In the genomic region with DNA sequence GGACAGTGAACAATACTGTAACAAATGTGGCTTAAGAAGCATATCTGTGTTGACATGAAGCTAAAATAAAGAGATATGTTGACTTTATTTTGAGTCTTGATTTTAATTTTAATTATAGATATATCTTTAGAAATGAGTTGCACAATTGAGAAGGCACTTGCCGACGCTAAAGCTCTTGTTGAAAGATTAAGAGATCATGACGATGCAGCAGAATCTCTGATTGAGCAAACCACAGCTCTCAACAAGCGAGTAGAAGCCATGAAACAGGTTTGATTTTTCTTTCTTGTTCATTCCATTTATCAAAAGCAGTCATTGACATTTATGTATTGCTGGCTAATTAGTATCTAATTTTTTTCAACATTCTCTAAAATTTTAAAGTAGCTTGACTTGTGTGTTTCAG, we compare ENCODE assay signal across 31 cellular contexts. TPM values are rescaled to one million over a fixed set of nuclear protein-coding genes. Genes with fewer than 3 reads are reported as not detected.
DNase-seq lines count a peak whose midpoint lies in the region; ATAC-seq and TF ChIP-seq lines count a peak whose summit lies in the region.
"Had no signal": no experiment of that assay in that cellular context is flagged by ENCODE, and none has a peak within 500 bp of the region (broad histone marks: within the 10 kb centered on the region; RNA-seq: fewer than 3 reads in every experiment).

No MANE protein-coding gene starts in this region.

- H3K4me1 ChIP-seq in hepatocyte (ENCODE audit: insufficient read depth): no peaks in the 10 kb centered on the region
- peaks cover 0 to 11% (median 0%) of the 10 kb centered on the region in 3 donors for H3K4me1 ChIP-seq in gastroesophageal sphincter
- H3K4me1 ChIP-seq: A549, colonic mucosa, prostate gland had no signal

- DNase-seq in activated naive CD8-positive, alpha-beta T cell treated with anti-CD3 and anti-CD28 coated beads for 36 hours: no peak
- peak; percentile 55 for DNase-seq in amniotic epithelial cell (ENCODE audit: low read depth)
- no peak for DNase-seq in naive thymus-derived CD8-positive, alpha-beta T cell
- DNase-seq in hepatocyte (ENCODE audit: low spot score): no peak
- DNase-seq in NCI-H774 (lab: John Stamatoyannopoulos, UW): no peak
- DNase-seq in A172 (ENCODE audit: low spot score): no peak
- DNase-seq: activated CD4-positive, alpha-beta T cell treated with anti-CD3 and anti-CD28 coated beads for 1 hour; activated CD8-positive, alpha-beta memory T cell treated with anti-CD3 and anti-CD28 coated beads, Interleukin-2, amount 50 U/mL, for 48 hours; activated CD8-positive, alpha-beta T cell treated with anti-CD3 and anti-CD28 coated beads for 36 hours; activated naive CD4-positive, alpha-beta T cell treated with anti-CD3 and anti-CD28 coated beads, Interleukin-2, amount 50 U/mL, for 16 hours; colonic mucosa; effector CD8-positive, alpha-beta T cell; EL; GOT3; islet precursor cell; left ventricle myocardium superior; NCI-H1092 treated with DMSO at 0.1 percent for 48 hours; NCI-H187 treated with DMSO at 0.1 percent for 48 hours; NCI-H510A treated with DMSO at 0.1 percent for 48 hours; occipital lobe; PC-9; stimulated activated CD4-positive, alpha-beta T cell treated with anti-CD3 and anti-CD28 coated beads, Interleukin-15, amount 100 ng/mL, for 24 hours; stimulated activated CD4-positive, alpha-beta T cell treated with anti-CD3 and anti-CD28 coated beads, Interleukin-4, amount 100 ng/mL, for 4 hours had no signal

- no peak for ATAC-seq in naive thymus-derived CD8-positive, alpha-beta T cell
- no peak for ATAC-seq in gastroesophageal sphincter
- ATAC-seq: A549; activated CD8-positive, alpha-beta T cell treated with anti-CD3 and anti-CD28 coated beads for 36 hours had no signal

- no peak for TF ChIP-seq EP300 in gastroesophageal sphincter (IDR thresholded peaks at IDR 0.05)

- no peak overlapping the region for H3K4me2 ChIP-seq in hepatocyte
- H3K4me2 ChIP-seq: A549, PC-9 had no signal

- H3K4me3 ChIP-seq in hepatocyte (no peak overlapping the region), gastroesophageal sphincter (no peak overlapping the region)
- H3K4me3 ChIP-seq: A549, colonic mucosa, GM12878, PC-9, prostate gland had no signal

- TF ChIP-seq CTCF in hepatocyte (IDR thresholded peaks at IDR 0.05; ENCODE audit: poor library complexity): no peak
- TF ChIP-seq CTCF in gastroesophageal sphincter (IDR thresholded peaks at IDR 0.05): no peak

- peaks cover 9% of the 10 kb centered on the region for H3K36me3 Mint-ChIP-seq in activated naive CD8-positive, alpha-beta T cell
- peaks cover 32% of the 10 kb centered on the region for H3K36me3 Mint-ChIP-seq in activated naive CD8-positive, alpha-beta T cell treated with anti-CD3 and anti-CD28 coated beads for 36 hours
- peaks cover 10 to 68% (median 22%) of the 10 kb centered on the region in 3 donors for H3K36me3 Mint-ChIP-seq in naive thymus-derived CD8-positive, alpha-beta T cell

- no peaks in the 10 kb centered on the region for H3K9me3 Mint-ChIP-seq in activated naive CD8-positive, alpha-beta T cell (ENCODE audit: low read depth)
- H3K9me3 Mint-ChIP-seq in activated naive CD8-positive, alpha-beta T cell treated with anti-CD3 and anti-CD28 coated beads for 36 hours: no peaks in the 10 kb centered on the region
- H3K9me3 Mint-ChIP-seq in naive thymus-derived CD8-positive, alpha-beta T cell: peaks cover 0 to 2% (median 0%) of the 10 kb centered on the region in 9 donors
- H3K9me3 Mint-ChIP-seq: activated CD8-positive, alpha-beta T cell treated with anti-CD3 and anti-CD28 coated beads for 36 hours; activated T-helper 2 cell treated with anti-CD3 and anti-CD28 coated beads, Interferon-gamma antibody, Interleukin-2, Interleukin-4, amounts not matched to agents 10 μg/mL and 5 μg/mL and 100 μg/mL, durations not matched to agents 14 hours and 24 hours and 36 hours; T-helper 2 cell treated with Interferon-gamma antibody and Interleukin-4, amounts not matched to agents 5 μg/mL and 100 μg/mL, for 36 hours; type B pancreatic cell had no signal

- H3K27me3 Mint-ChIP-seq in activated naive CD8-positive, alpha-beta T cell: no peaks in the 10 kb centered on the region
- H3K27me3 Mint-ChIP-seq in activated naive CD8-positive, alpha-beta T cell treated with anti-CD3 and anti-CD28 coated beads for 36 hours: no peaks in the 10 kb centered on the region
- H3K27me3 Mint-ChIP-seq in naive thymus-derived CD8-positive, alpha-beta T cell: no peaks in the 10 kb centered on the region
- H3K27me3 Mint-ChIP-seq: activated CD8-positive, alpha-beta T cell treated with anti-CD3 and anti-CD28 coated beads for 36 hours; type B pancreatic cell had no signal

- H3K27ac ChIP-seq in hepatocyte: no peak overlapping the region
- no peak overlapping the region for H3K27ac ChIP-seq in gastroesophageal sphincter
- H3K27ac ChIP-seq: A549, colonic mucosa, PC-9, prostate gland had no signal

- TF ChIP-seq POLR2A in gastroesophageal sphincter (IDR thresholded peaks at IDR 0.05): no peak

- H2AFZ ChIP-seq in hepatocyte: no peak overlapping the region
- H2AFZ ChIP-seq: PC-9 had no signal

- H3K9me2 ChIP-seq in hepatocyte (replicated peaks; ENCODE audit: insufficient read depth): no peaks in the 10 kb centered on the region

- peaks cover 45% of the 10 kb centered on the region for H3K4me1 Mint-ChIP-seq in activated naive CD8-positive, alpha-beta T cell (ENCODE audit: low read depth)
- peaks cover 37% of the 10 kb centered on the region for H3K4me1 Mint-ChIP-seq in activated naive CD8-positive, alpha-beta T cell treated with anti-CD3 and anti-CD28 coated beads for 36 hours
- peaks cover 14 to 58% (median 48%) of the 10 kb centered on the region in 4 donors for H3K4me1 Mint-ChIP-seq in naive thymus-derived CD8-positive, alpha-beta T cell

- H4K20me1 ChIP-seq in hepatocyte (ENCODE audit: insufficient read depth, poor library complexity, severe bottlenecking): no peaks in the 10 kb centered on the region

- POLR2A ChIA-PET in naive thymus-derived CD8-positive, alpha-beta T cell (lab: Charles Lee): no interaction called here

- H3K79me2 ChIP-seq in hepatocyte: peaks cover 65% of the 10 kb centered on the region

- H3K4me3 Mint-ChIP-seq in activated naive CD8-positive, alpha-beta T cell: peak overlapping the region; percentile 20
- H3K4me3 Mint-ChIP-seq in activated naive CD8-positive, alpha-beta T cell treated with anti-CD3 and anti-CD28 coated beads for 36 hours: no peak overlapping the region
- peak overlapping the region in 3 of 10 donors; percentile 12 to 27 (median 20) for H3K4me3 Mint-ChIP-seq in naive thymus-derived CD8-positive, alpha-beta T cell
- H3K4me3 Mint-ChIP-seq: activated CD8-positive, alpha-beta T cell treated with anti-CD3 and anti-CD28 coated beads for 36 hours; T-helper 2 cell treated with Interferon-gamma antibody and Interleukin-4, amounts not matched to agents 5 μg/mL and 100 μg/mL, for 36 hours; type B pancreatic cell had no signal

- no peak overlapping the region for H3K27ac Mint-ChIP-seq in activated naive CD8-positive, alpha-beta T cell
- H3K27ac Mint-ChIP-seq in activated naive CD8-positive, alpha-beta T cell treated with anti-CD3 and anti-CD28 coated beads for 36 hours: no peak overlapping the region
- peak overlapping the region in 6 of 10 donors; percentile 20 to 62 (median 32) for H3K27ac Mint-ChIP-seq in naive thymus-derived CD8-positive, alpha-beta T cell
- H3K27ac Mint-ChIP-seq: activated CD8-positive, alpha-beta T cell treated with anti-CD3 and anti-CD28 coated beads for 36 hours; activated T-helper 2 cell treated with anti-CD3 and anti-CD28 coated beads, Interferon-gamma antibody, Interleukin-2, Interleukin-4, amounts not matched to agents 10 μg/mL and 5 μg/mL and 100 μg/mL, durations not matched to agents 14 hours and 24 hours and 36 hours; T-helper 2 cell treated with Interferon-gamma antibody and Interleukin-4, amounts not matched to agents 5 μg/mL and 100 μg/mL, for 36 hours; type B pancreatic cell had no signal

- H3K27me3 ChIP-seq in hepatocyte (no peaks in the 10 kb centered on the region), gastroesophageal sphincter (no peaks in the 10 kb centered on the region)
- H3K27me3 ChIP-seq: colonic mucosa had no signal

- H3K36me3 ChIP-seq in hepatocyte (replicated peaks; ENCODE audit: insufficient read depth, low read depth) (no peaks in the 10 kb centered on the region), gastroesophageal sphincter (peaks cover 4 to 28% of the 10 kb centered on the region in 2 donors)
- H3K36me3 ChIP-seq: prostate gland had no signal

- 95% methylated on average over 4 of the region's 4 CpGs for WGBS in hepatocyte (ENCODE audit: low lambda C conversion rate, missing lambda C conversion rate)
- 84 to 89% methylated on average over 4 of the region's 4 CpGs for WGBS in gastroesophageal sphincter (ENCODE audit: low coverage in 1 of 2), 2 donors

- H3K9me3 ChIP-seq in hepatocyte (ENCODE audit: low read depth) (no peaks in the 10 kb centered on the region), gastroesophageal sphincter (no peaks in the 10 kb centered on the region)
- H3K9me3 ChIP-seq: A549, colonic mucosa, prostate gland had no signal

RNA-seq across cellular contexts. Expression of gene FGFR1OP2, which starts 15.8 kb away (rescaled TPM):
- total RNA-seq in activated naive CD8-positive, alpha-beta T cell treated with anti-CD3 and anti-CD28 coated beads for 36 hours: 10 to 100 TPM; 49.8 to 53.5 TPM
- total RNA-seq in naive thymus-derived CD8-positive, alpha-beta T cell: 10 to 100 TPM; 74.4 to 74.9 TPM
- polyA plus RNA-seq in naive thymus-derived CD8-positive, alpha-beta T cell: 10 to 100 TPM; 77.0 to 91.8 (median 81.4) TPM
- total RNA-seq in hepatocyte: 43.7 and 56.4 TPM in 2 replicates
- polyA plus RNA-seq in hepatocyte: 22.3 and 24.1 TPM in 2 replicates
- 24.9 and 48.4 TPM in 2 replicates for total RNA-seq in A172 (2014; rRNA removed; shearing (Covaris generic))
- 100 to 1,000 TPM in 1 of 4 donors, 10 to 100 TPM in 3; 57.7 to 127 (median 75.1) TPM for total RNA-seq in gastroesophageal sphincter

RNA-seq across cellular contexts. Expression of gene INTS13, which starts 16.2 kb away (rescaled TPM):
- total RNA-seq in activated naive CD8-positive, alpha-beta T cell treated with anti-CD3 and anti-CD28 coated beads for 36 hours: 10 to 100 TPM; 82.7 to 86.9 TPM
- total RNA-seq in naive thymus-derived CD8-positive, alpha-beta T cell: 10 to 100 TPM; 18.3 to 19.5 TPM
- polyA plus RNA-seq in naive thymus-derived CD8-positive, alpha-beta T cell: 10 to 100 TPM; 13.3 to 26.2 (median 16.1) TPM
- total RNA-seq in hepatocyte: 24.6 and 40.4 TPM in 2 replicates
- polyA plus RNA-seq in hepatocyte: 12.6 and 13.8 TPM in 2 replicates
- total RNA-seq in A172 (2014; rRNA removed; shearing (Covaris generic)): 44.9 and 63.7 TPM in 2 replicates
- total RNA-seq in gastroesophageal sphincter: 10 to 100 TPM; 12.4 to 41.6 (median 32.5) TPM

Comparison
In these comparisons a context has a peak if more than half of its experiments do, and no peak if none do; other contexts are left out.
1. H3K27ac Mint-ChIP-seq: peak in naive thymus-derived CD8-positive, alpha-beta T cell (6 of 10); none in activated naive CD8-positive, alpha-beta T cell (single experiment) and activated naive CD8-positive, alpha-beta T cell treated with anti-CD3 and anti-CD28 coated beads for 36 hours (single experiment).